26 cellular contexts compared by ENCODE assay signal in genomic region chr2:71577209-71577608, GRCh38.
A peak's percentile ranks its signal among the peaks of the same experiment; 100 is the strongest.
DNase-seq lines count a peak whose midpoint lies in the region; ATAC-seq and TF ChIP-seq lines count a peak whose summit lies in the region.
"Had no signal": no experiment of that assay in that cellular context is flagged by ENCODE, and none has a peak within 500 bp of the region (broad histone marks: within the 10 kb centered on the region; RNA-seq: fewer than 3 reads in every experiment).

No MANE protein-coding gene starts in this region.

- no peaks in the 10 kb centered on the region for H3K36me3 Mint-ChIP-seq in neural crest cell (ENCODE audit: low read depth)

- H3K36me3 ChIP-seq in MM.1S (replicated peaks; ENCODE audit: insufficient read depth, low read length): no peaks in the 10 kb centered on the region

- no peak overlapping the region for H3K4me3 ChIP-seq in right cardiac atrium (ENCODE audit: low read length)
- H3K4me3 ChIP-seq in dorsolateral prefrontal cortex: peak overlapping the region in 45 of 59 donors; percentile 2 to 66 (median 42)
- H3K4me3 ChIP-seq in MM.1S (ENCODE audit: low read length): no peak overlapping the region
- H3K4me3 ChIP-seq: GM23248, SJSA1 had no signal

- no peak overlapping the region for H3K9ac ChIP-seq in MM.1S (ENCODE audit: low read length)
- H3K9ac ChIP-seq: GM23248, KMS-11 had no signal

- H4K20me1 ChIP-seq in MM.1S (ENCODE audit: insufficient read depth, low read length): no peaks in the 10 kb centered on the region

- H3K9me2 ChIP-seq in MM.1S (replicated peaks; ENCODE audit: insufficient read depth, low read length): no peaks in the 10 kb centered on the region

- intact Hi-C loops in right cardiac atrium (cut with DNase I) (no loop called here), left ventricle myocardium superior (cut with micrococcal nuclease) (no loop called here), dorsolateral prefrontal cortex (cut with DNase I) (no loop called here), posterior cingulate gyrus (cut with DNase I) (no loop called here)

- no peaks in the 10 kb centered on the region for H3K79me2 ChIP-seq in MM.1S (ENCODE audit: low read length)

- H3K9me3 Mint-ChIP-seq in neural crest cell: no peaks in the 10 kb centered on the region
- H3K9me3 Mint-ChIP-seq: CD14-positive monocyte; CD8-positive, alpha-beta memory T cell; H9; HFFc6 had no signal

- no peak for ATAC-seq in right cardiac atrium
- ATAC-seq in left ventricle myocardium superior: no peak

- H3K27me3 Mint-ChIP-seq in neural crest cell (ENCODE audit: low read depth): no peaks in the 10 kb centered on the region
- H3K27me3 Mint-ChIP-seq: B cell had no signal

- no peak overlapping the region for H2AFZ ChIP-seq in MM.1S (ENCODE audit: low read length)
- H2AFZ ChIP-seq: GM23248 had no signal

- 92% methylated on average over 3 of the region's 3 CpGs for WGBS in right cardiac atrium

- no peaks in the 10 kb centered on the region for H3K9me3 ChIP-seq in right cardiac atrium (ENCODE audit: control insufficient read depth, low read length)
- no peaks in the 10 kb centered on the region for H3K9me3 ChIP-seq in MM.1S (replicated peaks; ENCODE audit: insufficient read depth, low read length)
- H3K9me3 ChIP-seq: SJSA1 had no signal

- TF ChIP-seq CTCF in dorsolateral prefrontal cortex (IDR thresholded peaks at IDR 0.05 in 54 of 56, conservative IDR thresholded peaks at IDR 0.05 in 2 of 56; ENCODE audit: low read depth in 1 of 56, partially characterized antibody in 56 of 56) (no peak), neural crest cell (conservative IDR thresholded peaks at IDR 0.05) (no peak), MM.1S (IDR thresholded peaks at IDR 0.05; ENCODE audit: low read length) (no peak)

- peaks cover 18% of the 10 kb centered on the region for H3K4me1 Mint-ChIP-seq in neural crest cell
- H3K4me1 Mint-ChIP-seq: B cell; CD14-positive monocyte; CD8-positive, alpha-beta memory T cell; H9 had no signal

- peak overlapping the region; percentile 40 for H3K27ac ChIP-seq in right cardiac atrium (ENCODE audit: low read length)
- H3K27ac ChIP-seq in dorsolateral prefrontal cortex: peak overlapping the region; percentile 18 to 100 (median 97)
- no peak overlapping the region for H3K27ac ChIP-seq in MM.1S (ENCODE audit: low read length)
- H3K27ac ChIP-seq: 22Rv1, GM23248, KMS-11, SJSA1 had no signal

- H3K27me3 ChIP-seq in right cardiac atrium (ENCODE audit: control insufficient read depth, insufficient read depth) (no peaks in the 10 kb centered on the region), dorsolateral prefrontal cortex (no peaks in the 10 kb centered on the region), MM.1S (replicated peaks; ENCODE audit: insufficient read depth, low read length) (no peaks in the 10 kb centered on the region)
- H3K27me3 ChIP-seq: SJSA1 had no signal

- no peak for DNase-seq in right cardiac atrium
- no peak for DNase-seq in left ventricle myocardium superior
- no peak for DNase-seq in dorsolateral prefrontal cortex
- no peak for DNase-seq in neural crest cell (ENCODE audit: low read depth, low spot score)
- no peak for DNase-seq in MM.1S
- DNase-seq in retina: no peak
- DNase-seq in posterior cingulate gyrus: no peak
- DNase-seq in NCI-H524 treated with DMSO at 0.1 percent for 48 hours (lab: John Stamatoyannopoulos, UW): no peak
- DNase-seq: CD8-positive, alpha-beta memory T cell; DMS153; DND-41; GM23248; H9; HFFc6; NCI-H1048; NCI-H1417 treated with DMSO at 0.1 percent for 48 hours; NCI-H1694 treated with DMSO at 0.1 percent for 48 hours; NCI-H2081; NCI-H2227 treated with DMSO at 0.1 percent for 48 hours; NCI-H69; RPMI8226 had no signal

- H3K27ac Mint-ChIP-seq in neural crest cell (ENCODE audit: unreplicated experiment): peak overlapping the region; percentile 22
- H3K27ac Mint-ChIP-seq: B cell, H9, HFFc6 had no signal

- no peak overlapping the region for H3K4me3 Mint-ChIP-seq in neural crest cell
- H3K4me3 Mint-ChIP-seq: B cell; CD14-positive monocyte; CD8-positive, alpha-beta memory T cell; H9; HFFc6 had no signal

- peaks cover 14% of the 10 kb centered on the region for H3K4me1 ChIP-seq in right cardiac atrium (ENCODE audit: control insufficient read depth, insufficient read depth, low read length)
- no peaks in the 10 kb centered on the region for H3K4me1 ChIP-seq in MM.1S (ENCODE audit: low read length)
- H3K4me1 ChIP-seq: SJSA1 had no signal

- H3F3A ChIP-seq in MM.1S (ENCODE audit: insufficient read depth, low read length): no peaks in the 10 kb centered on the region

- no peak overlapping the region for H3K4me2 ChIP-seq in MM.1S (ENCODE audit: low read depth, low read length)
- H3K4me2 ChIP-seq: KMS-11 had no signal

Comparison
In these comparisons a context has a peak if more than half of its experiments do, and no peak if none do; other contexts are left out.
1. H3K4me3 ChIP-seq: peak in dorsolateral prefrontal cortex (45 of 59); none in right cardiac atrium (single experiment) and MM.1S (single experiment).